In genomic region chr10:43793714-43794113, GRCh38 we compare ENCODE assay signal across 17 cellular contexts.
DNase-seq lines count a peak whose midpoint lies in the region; ATAC-seq and TF ChIP-seq lines count a peak whose summit lies in the region.
"Had no signal": no experiment of that assay in that cellular context is flagged by ENCODE, and none has a peak within 500 bp of the region (broad histone marks: within the 10 kb centered on the region; RNA-seq: fewer than 3 reads in every experiment).

No MANE protein-coding gene starts in this region.

- TF ChIP-seq CTCF in fibroblast of lung (conservative IDR thresholded peaks at IDR 0.05 in 1 of 2, IDR thresholded peaks at IDR 0.05 in 1 of 2; ENCODE audit: low read depth in 1 of 2, low read length in 2 of 2), result no peak
- no peak for TF ChIP-seq CTCF in upper lobe of right lung (IDR thresholded peaks at IDR 0.05)
- no peak for TF ChIP-seq CTCF in GM23338 (conservative IDR thresholded peaks at IDR 0.05; ENCODE audit: low read depth in 2 of 2)

- H4K20me1 ChIP-seq in fibroblast of lung (ENCODE audit: control insufficient read depth, extremely low read depth, insufficient read depth, low read length) (no peaks in the 10 kb centered on the region), GM23338 (replicated peaks; ENCODE audit: insufficient read depth) (no peaks in the 10 kb centered on the region)
- H4K20me1 ChIP-seq: BLaER1 treated with 17β-estradiol and CSF1 and Interleukin-3, amounts not matched to agents 10 nM and 100 nM had no signal

- H3K4me3 ChIP-seq in fibroblast of lung (replicated peaks in 1 of 4; ENCODE audit: control extremely low read depth in 1 of 4, insufficient read depth in 1 of 4, low read depth in 3 of 4, low read length in 4 of 4) (no peak overlapping the region), upper lobe of right lung (no peak overlapping the region), GM23338 (no peak overlapping the region)
- H3K4me3 ChIP-seq: BLaER1 treated with 17β-estradiol and CSF1 and Interleukin-3, amounts not matched to agents 10 nM and 100 nM; sigmoid colon had no signal

- H3K36me3 Mint-ChIP-seq in GM23338 (ENCODE audit: low read depth), result no peaks in the 10 kb centered on the region

- H3K4me1 ChIP-seq in fibroblast of lung (ENCODE audit: control insufficient read depth, extremely low read depth, insufficient read depth, low read length) (peaks cover 3% of the 10 kb centered on the region), upper lobe of right lung (no peaks in the 10 kb centered on the region), GM23338 (ENCODE audit: insufficient read depth) (no peaks in the 10 kb centered on the region)

- H3K4me3 Mint-ChIP-seq in GM23338, result no peak overlapping the region
- H3K4me3 Mint-ChIP-seq: activated naive CD4-positive, alpha-beta T cell treated with anti-CD3 and anti-CD28 coated beads for 36 hours; IgD-negative memory B cell had no signal

- H3K79me2 ChIP-seq in fibroblast of lung (ENCODE audit: control insufficient read depth, insufficient read depth, low read length) (no peaks in the 10 kb centered on the region), GM23338 (replicated peaks; ENCODE audit: insufficient read depth) (no peaks in the 10 kb centered on the region)

- no peaks in the 10 kb centered on the region for H3K27me3 Mint-ChIP-seq in GM23338 (ENCODE audit: insufficient read depth, low read depth, poor library complexity)

- H3K9me3 Mint-ChIP-seq in GM23338, result no peaks in the 10 kb centered on the region
- H3K9me3 Mint-ChIP-seq: activated naive CD4-positive, alpha-beta T cell treated with anti-CD3 and anti-CD28 coated beads for 36 hours had no signal

- no peak overlapping the region for H3K4me2 ChIP-seq in fibroblast of lung (ENCODE audit: extremely low read depth, insufficient read depth, low read length)
- H3K4me2 ChIP-seq in GM23338, result no peak overlapping the region

- ATAC-seq in sciatic nerve, result peak; percentile 14
- no peak for ATAC-seq in upper lobe of right lung
- ATAC-seq in GM23338, result no peak

- H3K4me1 Mint-ChIP-seq in GM23338, result no peaks in the 10 kb centered on the region
- H3K4me1 Mint-ChIP-seq: IgD-negative memory B cell had no signal

- no peaks in the 10 kb centered on the region for H3K9me3 ChIP-seq in fibroblast of lung (ENCODE audit: control insufficient read depth, insufficient read depth, low read depth, low read length)
- no peaks in the 10 kb centered on the region for H3K9me3 ChIP-seq in upper lobe of right lung
- H3K9me3 ChIP-seq: sigmoid colon had no signal

- intact Hi-C loops in sciatic nerve (cut with DNase I) (no loop called here), upper lobe of right lung (cut with DNase I) (no loop called here)

- H3K27ac Mint-ChIP-seq in GM23338, result no peak overlapping the region
- H3K27ac Mint-ChIP-seq: activated naive CD4-positive, alpha-beta T cell treated with anti-CD3 and anti-CD28 coated beads for 36 hours had no signal

- DNase-seq in EL, result peak; percentile 18
- peak; percentile 84 for DNase-seq in MV-4-11 (lab: John Stamatoyannopoulos, UW)
- peak; percentile 46 to 94 for DNase-seq in fibroblast of lung (ENCODE audit: low read depth in 2 of 2)
- no peak for DNase-seq in sciatic nerve (ENCODE audit: low spot score)
- DNase-seq in NK-92 (lab: John Stamatoyannopoulos, UW; ENCODE audit: unreplicated experiment), result no peak
- no peak for DNase-seq in upper lobe of right lung
- DNase-seq in GM23338 (ENCODE audit: low spot score), result no peak
- DNase-seq: activated CD4-positive, alpha-beta T cell treated with anti-CD3 and anti-CD28 coated beads, Interleukin-2, amount 50 U/mL, for 1 hour; activated naive CD4-positive, alpha-beta T cell treated with anti-CD3 and anti-CD28 coated beads for 36 hours; DMS 273 treated with DMSO at 0.1 percent for 48 hours; NCI-H1092; NCI-H2081; sigmoid colon; stimulated activated CD4-positive, alpha-beta T cell treated with anti-CD3 and anti-CD28 coated beads, Interleukin-2, amount 100 ng/mL, for 48 hours; SW 1271 had no signal

- H3K27me3 ChIP-seq in fibroblast of lung (ENCODE audit: control insufficient read depth, insufficient read depth, low read length) (no peaks in the 10 kb centered on the region), upper lobe of right lung (no peaks in the 10 kb centered on the region), GM23338 (ENCODE audit: insufficient read depth) (no peaks in the 10 kb centered on the region)
- H3K27me3 ChIP-seq: BLaER1 treated with 17β-estradiol and CSF1 and Interleukin-3, amounts not matched to agents 10 nM and 100 nM; sigmoid colon had no signal

- H3F3A ChIP-seq in GM23338 (replicated peaks; ENCODE audit: low read depth), result no peaks in the 10 kb centered on the region

- H3K36me3 ChIP-seq in fibroblast of lung (ENCODE audit: control insufficient read depth, insufficient read depth, low read length) (no peaks in the 10 kb centered on the region), upper lobe of right lung (no peaks in the 10 kb centered on the region), GM23338 (ENCODE audit: insufficient read depth) (no peaks in the 10 kb centered on the region)
- H3K36me3 ChIP-seq: BLaER1 treated with 17β-estradiol and CSF1 and Interleukin-3, amounts not matched to agents 10 nM and 100 nM; sigmoid colon had no signal

- H3K9ac ChIP-seq in fibroblast of lung (ENCODE audit: insufficient read depth, low read length), result no peak overlapping the region
- H3K9ac ChIP-seq: BLaER1 treated with 17β-estradiol and CSF1 and Interleukin-3, amounts not matched to agents 10 nM and 100 nM had no signal

- H2AFZ ChIP-seq in fibroblast of lung (ENCODE audit: low read length) (no peak overlapping the region), GM23338 (no peak overlapping the region)

- H3K27ac ChIP-seq in fibroblast of lung (ENCODE audit: insufficient read depth, low read length) (no peak overlapping the region), upper lobe of right lung (no peak overlapping the region), GM23338 (ENCODE audit: low read depth) (no peak overlapping the region)
- H3K27ac ChIP-seq: BLaER1 treated with 17β-estradiol and CSF1 and Interleukin-3, amounts not matched to agents 10 nM and 100 nM; sigmoid colon had no signal

- H3K9me2 ChIP-seq in GM23338 (ENCODE audit: insufficient read depth), result 0 out of 2 replicates have a peak, but pooled peaks cover 3% of the 10 kb centered on the region

TF ChIP-seq in GM23338, 12 proteins besides CTCF, POLR2A, EP300 and RAD21 (continues in another document):
- no peak for TF ChIP-seq STAT1 (IDR thresholded peaks at IDR 0.05; ENCODE audit: unreplicated experiment)
- no peak for TF ChIP-seq EZH2 (IDR thresholded peaks at IDR 0.05; ENCODE audit: low read depth, unreplicated experiment)
- TF ChIP-seq REST (IDR thresholded peaks at IDR 0.05; ENCODE audit: unreplicated experiment), result no peak
- TF ChIP-seq POLR2AphosphoS5 (IDR thresholded peaks at IDR 0.05; ENCODE audit: low read depth), result no peak
- no peak for TF ChIP-seq JUNB (IDR thresholded peaks at IDR 0.05; ENCODE audit: unreplicated experiment)
- no peak for TF ChIP-seq ETS1 (IDR thresholded peaks at IDR 0.05)
- TF ChIP-seq EZH2phosphoT487 (IDR thresholded peaks at IDR 0.05; ENCODE audit: unreplicated experiment), result no peak
- no peak for TF ChIP-seq ZNF114 (CRISPR knock-in tag; IDR thresholded peaks at IDR 0.05)
- no peak for TF ChIP-seq NANOG (IDR thresholded peaks at IDR 0.05; ENCODE audit: borderline replicate concordance)
- no peak for TF ChIP-seq ZNF331 (CRISPR knock-in tag; IDR thresholded peaks at IDR 0.05; ENCODE audit: low read depth)

Comparison
In these comparisons a context has a peak if more than half of its experiments do, and no peak if none do; other contexts are left out.
1. DNase-seq: peak in EL (single experiment), MV-4-11 (single experiment) and fibroblast of lung (2 of 2); none in sciatic nerve (single experiment), NK-92 (single experiment), upper lobe of right lung (single experiment) and GM23338 (single experiment).